ENCODE assay signal across 9 cellular contexts in the genomic region with DNA sequence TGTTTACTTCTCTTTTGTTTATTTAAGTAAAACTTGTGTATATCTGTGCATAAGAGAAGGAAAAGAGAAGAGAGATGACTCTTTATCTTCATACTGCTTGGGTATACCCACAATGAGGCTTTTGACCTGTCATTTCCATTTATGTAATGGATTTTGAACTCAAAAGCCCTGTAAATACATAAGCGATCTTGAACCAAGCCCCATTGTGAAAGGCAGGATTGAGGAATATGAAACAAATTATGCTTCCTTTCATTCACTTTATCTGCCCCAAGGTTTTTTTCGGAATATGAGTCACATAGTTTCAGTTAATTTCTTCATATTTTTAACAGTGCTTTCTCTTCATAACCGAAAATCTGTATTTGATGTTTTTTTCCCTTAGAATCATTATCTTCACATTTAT. TPM values are rescaled to one million over a fixed set of nuclear protein-coding genes. Genes with fewer than 3 reads are reported as not detected.
DNase-seq lines count a peak whose midpoint lies in the region; ATAC-seq and TF ChIP-seq lines count a peak whose summit lies in the region.
"Had no signal": no experiment of that assay in that cellular context is flagged by ENCODE, and none has a peak within 500 bp of the region (broad histone marks: within the 10 kb centered on the region; RNA-seq: fewer than 3 reads in every experiment).

No MANE protein-coding gene starts in this region.

- no peak overlapping the region for H3K4me3 ChIP-seq in mucosa of rectum (ENCODE audit: low read length in 2 of 2)

- peaks cover 0 to 6% of the 10 kb centered on the region in 2 donors for H3K36me3 ChIP-seq in mucosa of rectum (ENCODE audit: control insufficient read depth in 2 of 2, insufficient read depth in 2 of 2, low read length in 2 of 2)

- H3K4me3 Mint-ChIP-seq in dendritic cell treated with granulocyte-macrophage colony-stimulating factor and Interleukin-4, amounts not matched to agents 40 ng/mL and 50 ng/mL, for 4 days, result peak overlapping the region; percentile 21
- H3K4me3 Mint-ChIP-seq in type B pancreatic cell, result no peak overlapping the region
- H3K4me3 Mint-ChIP-seq: brain had no signal

- peaks cover 22% of the 10 kb centered on the region for H3K4me1 Mint-ChIP-seq in dendritic cell treated with granulocyte-macrophage colony-stimulating factor and Interleukin-4, amounts not matched to agents 40 ng/mL and 50 ng/mL, for 4 days (ENCODE audit: low read depth)
- H3K4me1 Mint-ChIP-seq in type B pancreatic cell (ENCODE audit: unreplicated experiment), result peaks cover 22% of the 10 kb centered on the region

- H3K27me3 ChIP-seq in mucosa of rectum (ENCODE audit: control insufficient read depth in 2 of 2, insufficient read depth in 2 of 2, low read length in 2 of 2), result no peaks in the 10 kb centered on the region

- H3K9me3 ChIP-seq in mucosa of rectum (ENCODE audit: control insufficient read depth in 2 of 2, low read length in 2 of 2), result no peaks in the 10 kb centered on the region

- no peak for TF ChIP-seq CTCF in type B pancreatic cell (conservative IDR thresholded peaks at IDR 0.05)

- ATAC-seq in GM21723 (IDR thresholded peaks at IDR 0.05; ENCODE audit: unreplicated experiment), result no peak
- ATAC-seq in HG03342 (IDR thresholded peaks at IDR 0.05; ENCODE audit: unreplicated experiment), result no peak

- DNase-seq in AML-193 (lab: John Stamatoyannopoulos, UW) (peak; percentile 56 to 62), NOMO-1 treated with DMSO at 0.1 percent for 48 hours (lab: John Stamatoyannopoulos, UW; ENCODE audit: unreplicated experiment) (peak; percentile 88), head of caudate nucleus (no peak), type B pancreatic cell (ENCODE audit: extremely low spot score, unreplicated experiment) (no peak)

- peaks cover 49% of the 10 kb centered on the region for H3K36me3 Mint-ChIP-seq in dendritic cell treated with granulocyte-macrophage colony-stimulating factor and Interleukin-4, amounts not matched to agents 40 ng/mL and 50 ng/mL, for 4 days (ENCODE audit: low read depth)
- H3K36me3 Mint-ChIP-seq in type B pancreatic cell, result peaks cover 27% of the 10 kb centered on the region

- H3K27ac ChIP-seq in mucosa of rectum (ENCODE audit: low read depth in 2 of 2, low read length in 2 of 2), result peak overlapping the region; percentile 54 to 67

- no peaks in the 10 kb centered on the region for H3K27me3 Mint-ChIP-seq in dendritic cell treated with granulocyte-macrophage colony-stimulating factor and Interleukin-4, amounts not matched to agents 40 ng/mL and 50 ng/mL, for 4 days
- peaks cover 3% of the 10 kb centered on the region for H3K27me3 Mint-ChIP-seq in type B pancreatic cell
- H3K27me3 Mint-ChIP-seq: brain had no signal

- intact Hi-C loops in dendritic cell treated with granulocyte-macrophage colony-stimulating factor and Interleukin-4, amounts not matched to agents 40 ng/mL and 50 ng/mL, for 4 days (cut with micrococcal nuclease), result no loop called here
- intact Hi-C loops in head of caudate nucleus (cut with DNase I), result no loop called here

- peak overlapping the region in 1 of 2 donors; percentile 49 for H3K9ac ChIP-seq in mucosa of rectum (ENCODE audit: low read depth in 1 of 2, low read length in 2 of 2)

- peaks cover 9% of the 10 kb centered on the region for H3K9me3 Mint-ChIP-seq in dendritic cell treated with granulocyte-macrophage colony-stimulating factor and Interleukin-4, amounts not matched to agents 40 ng/mL and 50 ng/mL, for 4 days
- no peaks in the 10 kb centered on the region for H3K9me3 Mint-ChIP-seq in type B pancreatic cell

- peaks cover 35 to 50% of the 10 kb centered on the region in 2 donors for H3K4me1 ChIP-seq in mucosa of rectum (ENCODE audit: control insufficient read depth in 2 of 2, insufficient read depth in 2 of 2, low read length in 2 of 2)

- H3K27ac Mint-ChIP-seq in dendritic cell treated with granulocyte-macrophage colony-stimulating factor and Interleukin-4, amounts not matched to agents 40 ng/mL and 50 ng/mL, for 4 days, result peak overlapping the region; percentile 63
- no peak overlapping the region for H3K27ac Mint-ChIP-seq in type B pancreatic cell
- H3K27ac Mint-ChIP-seq: brain had no signal

RNA-seq across cellular contexts. Expression of a gene that starts 21.4 kb away (rescaled TPM):
- total RNA-seq in type B pancreatic cell (ENCODE audit: low replicate concordance), result 15.5 and 17.9 TPM in 2 replicates

RNA-seq across cellular contexts. Expression of a gene that starts 21.5 kb away (rescaled TPM):
- total RNA-seq in type B pancreatic cell (ENCODE audit: low replicate concordance), result 12.9 and 14.7 TPM in 2 replicates

Comparison
In these comparisons a context has a peak if more than half of its experiments do, and no peak if none do; other contexts are left out.
1. DNase-seq: peak in AML-193 (2 of 2) and NOMO-1 treated with DMSO at 0.1 percent for 48 hours (single experiment); none in head of caudate nucleus (0 of 42) and type B pancreatic cell (single experiment).